20 cellular contexts compared by ENCODE assay signal in genomic region chr1:177976596-177976995, GRCh38. TPM values are rescaled to one million over a fixed set of nuclear protein-coding genes. Genes with fewer than 3 reads are reported as not detected.
"Had no signal": no experiment of that assay in that cellular context is flagged by ENCODE, and none has a peak within 500 bp of the region (broad histone marks: within the 10 kb centered on the region; RNA-seq: fewer than 3 reads in every experiment).

No MANE protein-coding gene starts in this region.

- H3K36me3 Mint-ChIP-seq: natural killer cell had no signal

- H3K27ac Mint-ChIP-seq: activated CD4-positive, alpha-beta memory T cell treated with anti-CD3 and anti-CD28 coated beads, Interleukin-2, amount 10 ng/mL, durations not matched to agents 7 days and 5 days; activated naive CD8-positive, alpha-beta T cell treated with anti-CD3 and anti-CD28 coated beads, Interleukin-2, amount 50 U/mL, for 24 hours; activated T-cell treated with anti-CD3 and anti-CD28 coated beads, Interleukin-2, amount 50 U/mL, for 72 hours; natural killer cell; progenitor cell of endocrine pancreas; stimulated activated naive CD8-positive, alpha-beta T cell treated with anti-CD3 and anti-CD28 coated beads, Interleukin-15, Interleukin-2, amounts not matched to agents 100 ng/mL and 50 ng/mL, for 24 hours; T-helper 17 cell had no signal

- H3K27me3 Mint-ChIP-seq: activated CD4-positive, alpha-beta memory T cell treated with anti-CD3 and anti-CD28 coated beads, Interleukin-2, amount 10 ng/mL, durations not matched to agents 7 days and 5 days; activated naive CD8-positive, alpha-beta T cell treated with anti-CD3 and anti-CD28 coated beads, Interleukin-2, amount 50 U/mL, for 24 hours; stimulated activated naive CD8-positive, alpha-beta T cell treated with anti-CD3 and anti-CD28 coated beads, Interleukin-15, Interleukin-2, amounts not matched to agents 100 ng/mL and 50 ng/mL, for 24 hours; T-helper 17 cell had no signal

- H3K9me3 Mint-ChIP-seq: activated CD4-positive, alpha-beta memory T cell treated with anti-CD3 and anti-CD28 coated beads, Interleukin-2, amount 10 ng/mL, durations not matched to agents 7 days and 5 days; stimulated activated naive CD8-positive, alpha-beta T cell treated with anti-CD3 and anti-CD28 coated beads, Interleukin-15, Interleukin-2, amounts not matched to agents 100 ng/mL and 50 ng/mL, for 24 hours had no signal

- FAIRE-seq: kidney had no signal

- DNase-seq: activated CD4-positive, alpha-beta memory T cell treated with anti-CD3 and anti-CD28 coated beads, Interleukin-2, amount 10 ng/mL, durations not matched to agents 7 days and 5 days; activated CD4-positive, alpha-beta T cell treated with anti-CD3 and anti-CD28 coated beads for 48 hours; activated CD4-positive, CD25-positive, alpha-beta regulatory T cell; activated effector memory CD4-positive, alpha-beta T cell treated with anti-CD3 and anti-CD28 coated beads, Interleukin-2, amount 50 U/mL, for 16 hours; activated naive CD4-positive, alpha-beta T cell treated with anti-CD3 and anti-CD28 coated beads, Interleukin-2, amount 50 U/mL, for 16 hours; activated naive CD8-positive, alpha-beta T cell treated with anti-CD3 and anti-CD28 coated beads, Interleukin-2, amount 50 U/mL, for 24 hours; activated T-cell treated with anti-CD3 and anti-CD28 coated beads, Interleukin-2, amount 50 U/mL, for 72 hours; body of pancreas; erythroblast; kidney; left lung; midbrain; natural killer cell; stimulated activated CD4-positive, alpha-beta T cell treated with anti-CD3 and anti-CD28 coated beads, Interleukin-12 subunit alpha, Interleukin-12 subunit beta, amount 100 ng/mL, for 4 hours; stimulated activated CD4-positive, alpha-beta T cell treated with anti-CD3 and anti-CD28 coated beads, Interleukin-4, amount 100 ng/mL, for 4 hours; T-helper 17 cell; thyroid gland had no signal

- H3K4me3 ChIP-seq: body of pancreas, left lung, right atrium auricular region, thyroid gland had no signal

- H3K4me1 Mint-ChIP-seq: activated CD4-positive, alpha-beta memory T cell treated with anti-CD3 and anti-CD28 coated beads, Interleukin-2, amount 10 ng/mL, durations not matched to agents 7 days and 5 days; activated naive CD8-positive, alpha-beta T cell treated with anti-CD3 and anti-CD28 coated beads, Interleukin-2, amount 50 U/mL, for 24 hours; natural killer cell; T-helper 17 cell had no signal

- ATAC-seq: activated naive CD8-positive, alpha-beta T cell treated with anti-CD3 and anti-CD28 coated beads, Interleukin-2, amount 50 U/mL, for 24 hours; activated T-cell treated with anti-CD3 and anti-CD28 coated beads, Interleukin-2, amount 50 U/mL, for 72 hours; body of pancreas; left lung; natural killer cell; T-helper 17 cell had no signal

- H3K27me3 ChIP-seq: body of pancreas, left lung, right atrium auricular region, thyroid gland had no signal

- H3K4me1 ChIP-seq: body of pancreas, left lung, thyroid gland had no signal

- H3K27ac ChIP-seq: body of pancreas, left lung, right atrium auricular region, thyroid gland had no signal

- H3K9me3 ChIP-seq: body of pancreas, left lung, right atrium auricular region, thyroid gland had no signal

- H3K4me3 Mint-ChIP-seq: activated CD4-positive, alpha-beta memory T cell treated with anti-CD3 and anti-CD28 coated beads, Interleukin-2, amount 10 ng/mL, durations not matched to agents 7 days and 5 days; activated naive CD8-positive, alpha-beta T cell treated with anti-CD3 and anti-CD28 coated beads, Interleukin-2, amount 50 U/mL, for 24 hours; activated T-cell treated with anti-CD3 and anti-CD28 coated beads, Interleukin-2, amount 50 U/mL, for 72 hours; natural killer cell; stimulated activated naive CD8-positive, alpha-beta T cell treated with anti-CD3 and anti-CD28 coated beads, Interleukin-15, Interleukin-2, amounts not matched to agents 100 ng/mL and 50 ng/mL, for 24 hours; T-helper 17 cell had no signal

- H3K36me3 ChIP-seq: left lung, right atrium auricular region, thyroid gland had no signal

RNA-seq across cellular contexts. Expression of gene SEC16B, which starts 6.7 kb away (rescaled TPM):
- total RNA-seq: activated CD4-positive, alpha-beta memory T cell treated with anti-CD3 and anti-CD28 coated beads, Interleukin-2, amount 10 ng/mL, durations not matched to agents 7 days and 5 days; activated T-cell treated with anti-CD3 and anti-CD28 coated beads, Interleukin-2, amount 50 U/mL, for 72 hours; T-helper 17 cell had no signal
